In genomic region chr15:64979252-64979710, GRCh38 we compare ENCODE assay signal across 17 cellular contexts. TPM values are rescaled to one million over a fixed set of nuclear protein-coding genes. Genes with fewer than 3 reads are reported as not detected.
DNase-seq lines count a peak whose midpoint lies in the region; TF ChIP-seq lines count a peak whose summit lies in the region.
"Had no signal": no experiment of that assay in that cellular context is flagged by ENCODE, and none has a peak within 500 bp of the region (broad histone marks: within the 10 kb centered on the region; RNA-seq: fewer than 3 reads in every experiment).

No MANE protein-coding gene starts in this region.

- no peak overlapping the region for H3K4me2 ChIP-seq in hepatocyte
- H3K4me2 ChIP-seq: PC-9 had no signal

- H3K4me1 ChIP-seq in ectodermal cell (ENCODE audit: control insufficient read depth, insufficient read depth, low read length) (peaks cover 10% of the 10 kb centered on the region), right atrium auricular region (no peaks in the 10 kb centered on the region), hepatocyte (ENCODE audit: insufficient read depth) (peaks cover 11% of the 10 kb centered on the region)
- H3K4me1 ChIP-seq: gastrocnemius medialis, sigmoid colon had no signal

- H3K9me2 ChIP-seq in hepatocyte (replicated peaks; ENCODE audit: insufficient read depth), result no peaks in the 10 kb centered on the region

- no peak overlapping the region for H2AFZ ChIP-seq in hepatocyte
- H2AFZ ChIP-seq: PC-9 had no signal

- H3K9me3 ChIP-seq in ectodermal cell (ENCODE audit: control insufficient read depth, low read length), result no peaks in the 10 kb centered on the region
- H3K9me3 ChIP-seq in right atrium auricular region, result no peaks in the 10 kb centered on the region
- H3K9me3 ChIP-seq in hepatocyte (ENCODE audit: low read depth), result no peaks in the 10 kb centered on the region
- H3K9me3 ChIP-seq: gastrocnemius medialis, sigmoid colon, transverse colon had no signal

- TF ChIP-seq CTCF in right atrium auricular region (IDR thresholded peaks at IDR 0.05) (no peak), hepatocyte (IDR thresholded peaks at IDR 0.05; ENCODE audit: poor library complexity) (no peak)

- H3K4me3 ChIP-seq in ectodermal cell (ENCODE audit: insufficient read depth, low read depth, low read length) (no peak overlapping the region), right atrium auricular region (no peak overlapping the region), hepatocyte (no peak overlapping the region)
- H3K4me3 ChIP-seq: gastrocnemius medialis, PC-9, sigmoid colon, transverse colon had no signal

- H3K36me3 ChIP-seq in ectodermal cell (ENCODE audit: control insufficient read depth, insufficient read depth, low read length) (peaks cover 4% of the 10 kb centered on the region), right atrium auricular region (peaks cover 44% of the 10 kb centered on the region), hepatocyte (replicated peaks; ENCODE audit: insufficient read depth, low read depth) (peaks cover 3% of the 10 kb centered on the region)

- DNase-seq in NCI-H2107 treated with DMSO at 0.1 percent for 48 hours (lab: John Stamatoyannopoulos, UW; ENCODE audit: unreplicated experiment), result peak; percentile 33
- DNase-seq in midbrain (lab: John Stamatoyannopoulos, UW), result peak; percentile 66
- no peak for DNase-seq in right atrium auricular region (ENCODE audit: low spot score)
- DNase-seq in activated naive CD4-positive, alpha-beta T cell (lab: John Stamatoyannopoulos, UW), result no peak
- DNase-seq in hepatocyte (ENCODE audit: low spot score), result no peak
- DNase-seq: activated CD4-positive, alpha-beta T cell treated with anti-CD3 and anti-CD28 coated beads, Interleukin-2, amount 50 U/mL, for 4 hours; DMS 273 treated with DMSO at 0.1 percent for 48 hours; gastrocnemius medialis; IMR-90; mesenchymal stem cell; NCI-H187; PC-9; sigmoid colon; stimulated activated CD4-positive, alpha-beta T cell treated with anti-CD3 and anti-CD28 coated beads, Interleukin-4, amount 100 ng/mL, for 1 hour; transverse colon had no signal

- 18% methylated on average over 7 of the region's 7 CpGs for WGBS in ectodermal cell, 2 experiments
- 80% methylated on average over 7 of the region's 7 CpGs for WGBS in hepatocyte (ENCODE audit: low lambda C conversion rate, missing lambda C conversion rate)

- peaks cover 31% of the 10 kb centered on the region for H3K79me2 ChIP-seq in hepatocyte

- H4K20me1 ChIP-seq in hepatocyte (ENCODE audit: insufficient read depth, poor library complexity, severe bottlenecking), result no peaks in the 10 kb centered on the region

- H3K27me3 ChIP-seq in ectodermal cell (ENCODE audit: control insufficient read depth, insufficient read depth, low read length, poor library complexity, severe bottlenecking) (no peaks in the 10 kb centered on the region), right atrium auricular region (no peaks in the 10 kb centered on the region), hepatocyte (no peaks in the 10 kb centered on the region)
- H3K27me3 ChIP-seq: gastrocnemius medialis, sigmoid colon, transverse colon had no signal

- H3K27ac ChIP-seq in ectodermal cell (ENCODE audit: insufficient read depth, low read depth, low read length, poor library complexity, severe bottlenecking), result peak overlapping the region; percentile 77
- H3K27ac ChIP-seq in temporal lobe (ENCODE audit: low read depth, low read length), result peak overlapping the region; percentile 63
- no peak overlapping the region for H3K27ac ChIP-seq in right atrium auricular region
- H3K27ac ChIP-seq in hepatocyte, result no peak overlapping the region
- H3K27ac ChIP-seq: gastrocnemius medialis, PC-9, sigmoid colon, transverse colon had no signal

RNA-seq across cellular contexts. Expression of gene SPG21, which starts 10.4 kb away (rescaled TPM):
- 121 TPM for polyA plus RNA-seq in ectodermal cell (2013, experiment 1 of 4)
- polyA plus RNA-seq in ectodermal cell (2013, experiment 2 of 4), result 121 TPM
- polyA plus RNA-seq in ectodermal cell (2013, experiment 3 of 4), result 81.0 TPM
- polyA plus RNA-seq in ectodermal cell (2013, experiment 4 of 4), result 91.0 TPM
- total RNA-seq in temporal lobe (35.4 TPM), right atrium auricular region (10 to 100 TPM; 48.8 to 52.8 TPM), hepatocyte (86.4 and 111 TPM in 2 replicates)
- polyA plus RNA-seq in hepatocyte, result 138 and 149 TPM in 2 replicates

RNA-seq across cellular contexts. Expression of gene MTFMT, which starts 50.2 kb away (rescaled TPM):
- 17.3 TPM for polyA plus RNA-seq in ectodermal cell (2013, experiment 1 of 4)
- polyA plus RNA-seq in ectodermal cell (2013, experiment 2 of 4), result 13.5 TPM
- polyA plus RNA-seq in ectodermal cell (2013, experiment 3 of 4), result 10.9 TPM
- 13.7 TPM for polyA plus RNA-seq in ectodermal cell (2013, experiment 4 of 4)
- total RNA-seq in temporal lobe, result 15.7 TPM
- 10 to 100 TPM; 24.1 to 25.9 TPM for total RNA-seq in right atrium auricular region
- total RNA-seq in hepatocyte, result 15.4 and 18.2 TPM in 2 replicates
- 16.8 TPM in 2 replicates for polyA plus RNA-seq in hepatocyte

Comparison
In these comparisons a context has a peak if more than half of its experiments do, and no peak if none do; other contexts are left out.
1. DNase-seq: peak in NCI-H2107 treated with DMSO at 0.1 percent for 48 hours (single experiment) and midbrain (single experiment); none in right atrium auricular region (single experiment), activated naive CD4-positive, alpha-beta T cell (0 of 4) and hepatocyte (single experiment).
2. H3K27ac ChIP-seq: peak in ectodermal cell (single experiment) and temporal lobe (single experiment); none in right atrium auricular region (0 of 2) and hepatocyte (single experiment).